In the genomic region with DNA sequence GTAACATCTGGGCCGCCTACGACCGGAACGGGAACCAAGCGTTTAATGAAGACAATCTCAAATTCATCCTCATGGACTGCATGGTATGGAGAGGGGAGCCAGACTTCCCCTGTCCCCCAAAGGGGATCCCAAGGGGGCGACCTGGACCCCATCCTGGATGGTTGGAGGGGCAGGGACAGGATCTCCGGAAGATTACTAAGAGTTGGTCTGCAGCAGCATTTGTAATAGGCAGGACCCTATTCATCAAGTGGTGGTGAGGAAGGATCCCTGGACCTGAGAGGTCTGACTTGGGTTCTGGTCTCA, we compare ENCODE assay signal across 8 cellular contexts. TPM values are rescaled to one million over a fixed set of nuclear protein-coding genes. Genes with fewer than 3 reads are reported as not detected.
A peak's percentile ranks its signal among the peaks of the same experiment; 100 is the strongest.
DNase-seq lines count a peak whose midpoint lies in the region; TF ChIP-seq lines count a peak whose summit lies in the region.

No MANE protein-coding gene starts in this region.

- DNase-seq in GM06990 (ENCODE audit: extremely low read depth, insufficient read length) (peak; percentile 17), fibroblast of pulmonary artery (ENCODE audit: low read depth) (no peak), retinal pigment epithelial cell (ENCODE audit: low read depth) (no peak), T1000 (lab: John Stamatoyannopoulos, UW) (no peak), ureter (ENCODE audit: low spot score) (no peak), NCI-H82 treated with DMSO at 0.1 percent for 48 hours (lab: John Stamatoyannopoulos, UW; ENCODE audit: unreplicated experiment) (no peak), SIG-M5 treated with dmso at 0.1 percent for 504 hours (lab: John Stamatoyannopoulos, UW; ENCODE audit: unreplicated experiment) (no peak)

- H3K4me2 ChIP-seq in SU-DHL-6 (ENCODE audit: low read depth, low read length, poor library complexity, severe bottlenecking) = peak overlapping the region; percentile 98

- peaks cover 13% of the 10 kb centered on the region for H3K79me2 ChIP-seq in SU-DHL-6 (ENCODE audit: insufficient read depth, low read length)

- H3K4me3 ChIP-seq in GM06990 (replicated peaks; ENCODE audit: low read depth, low read length) = peak overlapping the region; percentile 99
- H3K4me3 ChIP-seq in SU-DHL-6 (ENCODE audit: insufficient read depth, low read length, poor library complexity, severe bottlenecking) = peak overlapping the region; percentile 84
- peak overlapping the region; percentile 98 for H3K4me3 ChIP-seq in fibroblast of pulmonary artery (replicated peaks; ENCODE audit: low read depth, low read length)
- H3K4me3 ChIP-seq in retinal pigment epithelial cell (ENCODE audit: low read length) = peak overlapping the region; percentile 99

- peaks cover 10% of the 10 kb centered on the region for H3F3A ChIP-seq in SU-DHL-6 (ENCODE audit: insufficient read depth)

- H4K20me1 ChIP-seq in SU-DHL-6 (ENCODE audit: low read depth, low read length) = no peaks in the 10 kb centered on the region

- H3K27me3 ChIP-seq in GM06990 (replicated peaks; ENCODE audit: control insufficient read depth, insufficient read depth, low read length) (no peaks in the 10 kb centered on the region), SU-DHL-6 (ENCODE audit: low read length) (no peaks in the 10 kb centered on the region)

- H2AFZ ChIP-seq in SU-DHL-6 (ENCODE audit: low read depth, low read length, severe bottlenecking) = peak overlapping the region; percentile 81

- peaks cover 6% of the 10 kb centered on the region for H3K36me3 ChIP-seq in GM06990 (ENCODE audit: control insufficient read depth, insufficient read depth, low read length)
- no peaks in the 10 kb centered on the region for H3K36me3 ChIP-seq in SU-DHL-6 (ENCODE audit: low read length)

- H3K9me2 ChIP-seq in SU-DHL-6 (replicated peaks; ENCODE audit: insufficient read depth, low read length) = no peaks in the 10 kb centered on the region

- H3K9ac ChIP-seq in SU-DHL-6 (ENCODE audit: low read length) = peak overlapping the region; percentile 91

- H3K27ac ChIP-seq in SU-DHL-6 (ENCODE audit: low read depth, low read length) = no peak overlapping the region

- TF ChIP-seq CTCF in GM06990 (IDR thresholded peaks at IDR 0.05; ENCODE audit: insufficient read depth, low read length, poor library complexity, severe bottlenecking) (no peak), SU-DHL-6 (IDR thresholded peaks at IDR 0.05; ENCODE audit: insufficient read depth, low read length, poor library complexity, severe bottlenecking) (no peak), fibroblast of pulmonary artery (IDR thresholded peaks at IDR 0.05; ENCODE audit: low read length, missing control alignments) (no peak), retinal pigment epithelial cell (conservative IDR thresholded peaks at IDR 0.05; ENCODE audit: low read depth, low read length) (no peak)

- H3K9me3 ChIP-seq in SU-DHL-6 (ENCODE audit: insufficient read depth, low read length) = no peaks in the 10 kb centered on the region

RNA-seq across cellular contexts. Expression of gene LAMTOR2, which starts 0.7 kb away (rescaled TPM):
- total RNA-seq in ureter = 47.5 TPM

RNA-seq across cellular contexts. Expression of gene UBQLN4, which starts 1.7 kb away (rescaled TPM):
- 40.0 TPM for total RNA-seq in ureter

RNA-seq across cellular contexts. Expression of gene RAB25, which starts 5.7 kb away (rescaled TPM):
- total RNA-seq in ureter = 182 TPM

RNA-seq across cellular contexts. Expression of gene MEX3A, which starts 27.0 kb away (rescaled TPM):
- total RNA-seq in ureter = 1.2 TPM

RNA-seq across cellular contexts. Expression of gene SSR2, which starts 34.5 kb away (rescaled TPM):
- 189 TPM for total RNA-seq in ureter
